1 cellular context compared by ENCODE assay signal in genomic region chr9:77893706-77894105, GRCh38.
TF ChIP-seq lines count a peak whose summit lies in the region.

No MANE protein-coding gene starts in this region.

TF ChIP-seq in K562, 482 proteins besides CTCF, POLR2A, EP300 and RAD21 (continued from another document):
- TF ChIP-seq FOXO4 (CRISPR knock-in tag; IDR thresholded peaks at IDR 0.05) = no peak
- no peak for TF ChIP-seq ZEB2 (IDR thresholded peaks at IDR 0.05)
- no peak for TF ChIP-seq CCNT2 (IDR thresholded peaks at IDR 0.05; ENCODE audit: borderline replicate concordance, extremely low read depth, insufficient read length, low read depth, low read length)
- no peak for TF ChIP-seq POLR3A (IDR thresholded peaks at IDR 0.05; ENCODE audit: borderline replicate concordance, extremely low read depth, insufficient read depth, insufficient read length)
- TF ChIP-seq ZNF655 (CRISPR knock-in tag; IDR thresholded peaks at IDR 0.05) = no peak
- TF ChIP-seq HEY1 (CRISPR knock-in tag; IDR thresholded peaks at IDR 0.05; ENCODE audit: borderline replicate concordance) = no peak
- no peak for TF ChIP-seq ATF2 (CRISPR knock-in tag; IDR thresholded peaks at IDR 0.05)
